Comparison of ENCODE assay signal across 9 cellular contexts in genomic region chr15:34721802-34722795, GRCh38. TPM values are rescaled to one million over a fixed set of nuclear protein-coding genes. Genes with fewer than 3 reads are reported as not detected.
DNase-seq lines count a peak whose midpoint lies in the region; ATAC-seq and TF ChIP-seq lines count a peak whose summit lies in the region.
"Had no signal": no experiment of that assay in that cellular context is flagged by ENCODE, and none has a peak within 500 bp of the region (broad histone marks: within the 10 kb centered on the region; RNA-seq: fewer than 3 reads in every experiment).

No MANE protein-coding gene starts in this region.

- H3K4me1 ChIP-seq in tibial artery, result peaks cover 6 to 71% (median 7%) of the 10 kb centered on the region in 4 donors
- H3K4me1 ChIP-seq in Karpas-422 (ENCODE audit: low read length), result no peaks in the 10 kb centered on the region

- no peak overlapping the region for H3K9ac ChIP-seq in Karpas-422 (ENCODE audit: low read length)

- H3K36me3 Mint-ChIP-seq in chondrocyte (ENCODE audit: low read depth), result no peaks in the 10 kb centered on the region
- H3K36me3 Mint-ChIP-seq: activated naive CD4-positive, alpha-beta T cell treated with anti-CD3 and anti-CD28 coated beads, Interleukin-2, amount 50 U/mL, for 24 hours had no signal

- H3K4me2 ChIP-seq in Karpas-422 (ENCODE audit: low read depth, low read length, poor library complexity, severe bottlenecking), result no peak overlapping the region

- H3K9me2 ChIP-seq in Karpas-422 (replicated peaks; ENCODE audit: insufficient read depth, low read length), result no peaks in the 10 kb centered on the region

- peak overlapping the region; percentile 34 to 44 for H3K4me3 ChIP-seq in tibial artery
- H3K4me3 ChIP-seq in Karpas-422 (ENCODE audit: low read length), result no peak overlapping the region

- no peaks in the 10 kb centered on the region for H3K9me3 ChIP-seq in tibial artery
- H3K9me3 ChIP-seq in Karpas-422 (ENCODE audit: low read length), result no peaks in the 10 kb centered on the region

- no peaks in the 10 kb centered on the region for H3K79me2 ChIP-seq in Karpas-422 (ENCODE audit: low read length)

- intact Hi-C loops in tibial artery (cut with DNase I; ENCODE audit: low total_unique reads), result loop anchor here (2.0 kb wide), 1 partner anchor 75 kb away; no protein-coding TSS in a partner anchor

- H3K27ac Mint-ChIP-seq in chondrocyte (ENCODE audit: unreplicated experiment), result peak overlapping the region; percentile 78
- H3K27ac Mint-ChIP-seq: activated naive CD4-positive, alpha-beta T cell treated with anti-CD3 and anti-CD28 coated beads, Interleukin-2, amount 50 U/mL, for 24 hours had no signal

- H3K36me3 ChIP-seq in tibial artery, result no peaks in the 10 kb centered on the region
- no peaks in the 10 kb centered on the region for H3K36me3 ChIP-seq in Karpas-422 (ENCODE audit: insufficient read depth, low read length)

- H3K4me3 Mint-ChIP-seq in chondrocyte (ENCODE audit: unreplicated experiment), result peak overlapping the region; percentile 64
- H3K4me3 Mint-ChIP-seq: activated naive CD4-positive, alpha-beta T cell treated with anti-CD3 and anti-CD28 coated beads, Interleukin-2, amount 50 U/mL, for 24 hours had no signal

- ATAC-seq in left lobe of liver (peak; percentile 75), GM18858 (IDR thresholded peaks at IDR 0.05; ENCODE audit: unreplicated experiment) (no peak)

- H4K20me1 ChIP-seq in Karpas-422 (ENCODE audit: insufficient read depth, low read depth, low read length), result no peaks in the 10 kb centered on the region

- peak; percentile 47 for DNase-seq in COLO829 (ENCODE audit: low spot score)
- peak; percentile 56 for DNase-seq in NCI-H2171 (lab: John Stamatoyannopoulos, UW)
- no peak for DNase-seq in chondrocyte (ENCODE audit: low spot score)
- peak; percentile 81 for DNase-seq in left lobe of liver (ENCODE audit: low spot score)
- peak; percentile 67 to 87 for DNase-seq in tibial artery
- no peak for DNase-seq in Karpas-422
- DNase-seq in AML-193 (lab: John Stamatoyannopoulos, UW), result no peak

- H3K4me1 Mint-ChIP-seq in chondrocyte (ENCODE audit: low read depth), result peaks cover 59% of the 10 kb centered on the region
- H3K4me1 Mint-ChIP-seq: activated naive CD4-positive, alpha-beta T cell treated with anti-CD3 and anti-CD28 coated beads, Interleukin-2, amount 50 U/mL, for 24 hours had no signal

- peak overlapping the region; percentile 62 to 85 for H3K27ac ChIP-seq in tibial artery
- H3K27ac ChIP-seq in Karpas-422 (ENCODE audit: low read length), result no peak overlapping the region

- H2AFZ ChIP-seq in Karpas-422 (ENCODE audit: low read length), result no peak overlapping the region

- TF ChIP-seq CTCF in chondrocyte (IDR thresholded peaks at IDR 0.05) (no peak), tibial artery (IDR thresholded peaks at IDR 0.05) (peak in 1 of 2 experiments; percentile 5)

- no peaks in the 10 kb centered on the region for H3K27me3 Mint-ChIP-seq in chondrocyte (ENCODE audit: low read depth)

- H3K9me3 Mint-ChIP-seq in chondrocyte (ENCODE audit: low read depth), result no peaks in the 10 kb centered on the region
- H3K9me3 Mint-ChIP-seq: activated naive CD4-positive, alpha-beta T cell treated with anti-CD3 and anti-CD28 coated beads, Interleukin-2, amount 50 U/mL, for 24 hours had no signal

- no peaks in the 10 kb centered on the region for H3K27me3 ChIP-seq in tibial artery
- no peaks in the 10 kb centered on the region for H3K27me3 ChIP-seq in Karpas-422 (ENCODE audit: low read length)

RNA-seq across cellular contexts. Expression of gene GJD2, which starts 32.7 kb away (rescaled TPM):
- total RNA-seq in chondrocyte (not detected in 3 replicates), left lobe of liver (not detected)
- total RNA-seq in Karpas-422 (2014; rRNA removed; shearing (Covaris generic); ENCODE audit: low replicate concordance), result not detected in 2 replicates

Comparison
In these comparisons a context has a peak if more than half of its experiments do, and no peak if none do; other contexts are left out.
1. DNase-seq: peak in COLO829 (single experiment), NCI-H2171 (single experiment), left lobe of liver (single experiment) and tibial artery (2 of 2); none in chondrocyte (single experiment), Karpas-422 (single experiment) and AML-193 (0 of 2).